Comparison of ENCODE assay signal across 22 cellular contexts in the genomic region with DNA sequence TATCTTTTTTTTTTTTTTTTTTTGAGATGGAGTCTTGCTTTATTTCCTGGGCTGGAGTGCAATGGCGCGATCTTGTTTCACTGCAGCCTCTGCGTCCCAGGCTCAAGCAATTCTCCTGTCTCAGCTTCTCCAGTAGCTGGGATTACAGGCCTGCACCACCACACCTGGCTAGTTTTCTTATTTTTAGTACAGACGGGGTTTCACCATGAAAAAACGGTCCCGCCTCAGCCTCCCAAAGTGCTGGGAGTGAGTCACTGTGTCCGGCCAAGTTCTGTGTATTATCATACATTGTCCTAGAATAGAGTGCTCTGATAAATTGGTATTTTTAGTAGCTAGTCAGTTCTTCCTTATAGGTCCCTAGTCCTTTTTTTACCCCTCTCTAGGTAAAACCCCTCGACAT.
"Had no signal": no experiment of that assay in that cellular context is flagged by ENCODE, and none has a peak within 500 bp of the region (broad histone marks: within the 10 kb centered on the region; RNA-seq: fewer than 3 reads in every experiment).

No MANE protein-coding gene starts in this region.

- H3K9me3 ChIP-seq: pancreas, suprapubic skin, transverse colon, upper lobe of right lung, uterus had no signal

- ATAC-seq: left colon; naive thymus-derived CD4-positive, alpha-beta T cell; pancreas; sciatic nerve; stimulated activated naive CD8-positive, alpha-beta T cell treated with anti-CD3 and anti-CD28 coated beads, Interleukin-15, amount 100 ng/mL, for 72 hours; upper lobe of right lung had no signal

- H3K36me3 ChIP-seq: uterus had no signal

- H3K4me1 ChIP-seq: uterus had no signal

- DNase-seq: dermis blood vessel endothelial cell; effector memory CD4-positive, alpha-beta T cell; hippocampal formation; left colon; mesenchymal stem cell; naive thymus-derived CD4-positive, alpha-beta T cell; nephron progenitor cell; pancreas; retina; stimulated activated CD4-positive, alpha-beta T cell treated with anti-CD3 and anti-CD28 coated beads, Interleukin-12 subunit alpha, Interleukin-12 subunit beta, amount 100 ng/mL, for 4 hours; stimulated activated CD4-positive, alpha-beta T cell treated with anti-CD3 and anti-CD28 coated beads, Interleukin-1b, Interleukin-23, amount 100 ng/mL, for 48 hours; stimulated activated CD4-positive, alpha-beta T cell treated with anti-CD3 and anti-CD28 coated beads, Interleukin-4, amount 100 ng/mL, for 1 hour; stimulated activated CD8-positive, alpha-beta memory T cell treated with anti-CD3 and anti-CD28 coated beads, Interleukin-4, amount 100 ng/mL, for 48 hours; stimulated activated naive CD4-positive, alpha-beta T cell; stimulated activated naive CD8-positive, alpha-beta T cell treated with anti-CD3 and anti-CD28 coated beads, Interleukin-15, amount 100 ng/mL, for 72 hours; transverse colon; upper lobe of right lung; uterus had no signal

- H3K4me3 ChIP-seq: coronary artery, pancreas, smooth muscle cell, suprapubic skin, transverse colon, upper lobe of right lung, uterus had no signal

- H3K27me3 ChIP-seq: pancreas, suprapubic skin, transverse colon, upper lobe of right lung, uterus had no signal

- H3K27ac ChIP-seq: coronary artery, pancreas, suprapubic skin, transverse colon, upper lobe of right lung, uterus had no signal
